Comparison of ENCODE assay signal across 17 cellular contexts in the genomic region with DNA sequence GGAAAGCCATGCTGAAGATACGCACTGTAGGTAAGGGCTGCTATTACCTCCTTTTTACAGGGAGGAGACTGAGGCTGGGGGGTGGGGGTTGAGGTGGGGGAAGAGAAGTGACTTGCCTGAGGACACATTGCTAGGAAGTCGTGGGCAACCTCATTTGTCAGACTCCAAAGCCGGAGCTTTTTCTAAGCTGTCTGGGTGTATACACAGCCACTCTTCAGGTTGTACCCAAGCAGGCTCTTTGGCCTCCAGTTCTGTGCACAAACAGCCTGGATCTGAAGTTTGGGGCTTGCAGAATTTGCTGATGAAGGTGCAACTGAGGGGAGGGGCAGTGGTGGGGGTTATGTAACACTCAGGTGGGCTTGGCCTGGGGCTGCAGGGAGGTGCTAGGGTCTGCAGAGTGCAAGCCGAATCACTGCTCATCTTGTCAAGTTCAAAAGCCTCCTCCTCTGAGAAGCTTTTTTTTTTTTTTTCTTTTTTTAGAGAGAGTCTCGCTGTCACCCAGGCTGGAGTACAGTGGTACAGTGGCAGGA. TPM values are rescaled to one million over a fixed set of nuclear protein-coding genes. Genes with fewer than 3 reads are reported as not detected.
DNase-seq lines count a peak whose midpoint lies in the region; ATAC-seq and TF ChIP-seq lines count a peak whose summit lies in the region.
"Had no signal": no experiment of that assay in that cellular context is flagged by ENCODE, and none has a peak within 500 bp of the region (broad histone marks: within the 10 kb centered on the region; RNA-seq: fewer than 3 reads in every experiment).

No MANE protein-coding gene starts in this region.

- peaks cover 4% of the 10 kb centered on the region for H3K4me1 Mint-ChIP-seq in activated CD4-positive, alpha-beta memory T cell treated with anti-CD3 and anti-CD28 coated beads, Interleukin-2, amount 10 ng/mL, durations not matched to agents 7 days and 5 days
- H3K4me1 Mint-ChIP-seq in activated CD4-positive, alpha-beta memory T cell treated with anti-CD3 and anti-CD28 coated beads for 36 hours (ENCODE audit: low read depth) = peaks cover 2% of the 10 kb centered on the region
- H3K4me1 Mint-ChIP-seq in endodermal cell = peaks cover 16% of the 10 kb centered on the region
- no peaks in the 10 kb centered on the region for H3K4me1 Mint-ChIP-seq in activated T-cell treated with anti-CD3 and anti-CD28 coated beads, Interleukin-2, amount 50 U/mL, for 72 hours (ENCODE audit: low read depth)

- H3K4me1 ChIP-seq in endodermal cell (ENCODE audit: control insufficient read depth, insufficient read depth, low read length) (peaks cover 4% of the 10 kb centered on the region), upper lobe of right lung (peaks cover 21% of the 10 kb centered on the region)

- peaks cover 27% of the 10 kb centered on the region for H3K27me3 Mint-ChIP-seq in activated CD4-positive, alpha-beta memory T cell treated with anti-CD3 and anti-CD28 coated beads, Interleukin-2, amount 10 ng/mL, durations not matched to agents 7 days and 5 days
- peaks cover 12% of the 10 kb centered on the region for H3K27me3 Mint-ChIP-seq in activated CD4-positive, alpha-beta memory T cell treated with anti-CD3 and anti-CD28 coated beads for 36 hours
- H3K27me3 Mint-ChIP-seq in endodermal cell (ENCODE audit: insufficient read depth) = peaks cover 16% of the 10 kb centered on the region
- H3K27me3 Mint-ChIP-seq in activated T-cell treated with anti-CD3 and anti-CD28 coated beads, Interleukin-2, amount 50 U/mL, for 72 hours (ENCODE audit: low read depth) = peaks cover 23% of the 10 kb centered on the region

- H3K27ac ChIP-seq in endodermal cell (ENCODE audit: low read depth, low read length) = no peak overlapping the region
- H3K27ac ChIP-seq in upper lobe of right lung = no peak overlapping the region
- no peak overlapping the region for H3K27ac ChIP-seq in brain microvascular endothelial cell
- H3K27ac ChIP-seq: 22Rv1, HL-60 had no signal

- H3K4me3 ChIP-seq in endodermal cell (ENCODE audit: low read length) = no peak overlapping the region
- no peak overlapping the region for H3K4me3 ChIP-seq in upper lobe of right lung
- no peak overlapping the region for H3K4me3 ChIP-seq in brain microvascular endothelial cell (ENCODE audit: low read depth, low read length)
- H3K4me3 ChIP-seq: A549 had no signal

- intact Hi-C loops in activated CD4-positive, alpha-beta memory T cell treated with anti-CD3 and anti-CD28 coated beads for 36 hours (cut with micrococcal nuclease) = no loop called here
- intact Hi-C loops in posterior vena cava (cut with DNase I) (loop anchor here in 1 of 2 donors (2.0 kb wide), 1 partner anchor 28 kb away; no protein-coding TSS in a partner anchor), upper lobe of right lung (cut with DNase I) (no loop called here)

- POLR2A ChIA-PET in activated CD4-positive, alpha-beta memory T cell treated with anti-CD3 and anti-CD28 coated beads, Interleukin-2, amount 10 ng/mL, durations not matched to agents 7 days and 5 days (lab: Charles Lee) = no interaction called here
- POLR2A ChIA-PET in activated CD4-positive, alpha-beta memory T cell treated with anti-CD3 and anti-CD28 coated beads for 36 hours (lab: Charles Lee) = no interaction called here

- ATAC-seq in upper lobe of right lung (no peak), HG02588 (IDR thresholded peaks at IDR 0.05; ENCODE audit: unreplicated experiment) (no peak)
- ATAC-seq in activated T-cell treated with anti-CD3 and anti-CD28 coated beads, Interleukin-2, amount 50 U/mL, for 72 hours (replicated peaks in 1 of 2) = no peak

- H3K27me3 ChIP-seq in endodermal cell (ENCODE audit: control insufficient read depth, insufficient read depth, low read length, poor library complexity, severe bottlenecking) (peaks cover 14% of the 10 kb centered on the region), upper lobe of right lung (no peaks in the 10 kb centered on the region), brain microvascular endothelial cell (replicated peaks) (no peaks in the 10 kb centered on the region)

- H3K36me3 ChIP-seq in endodermal cell (ENCODE audit: control insufficient read depth, insufficient read depth, low read length) (no peaks in the 10 kb centered on the region), upper lobe of right lung (no peaks in the 10 kb centered on the region), brain microvascular endothelial cell (replicated peaks) (no peaks in the 10 kb centered on the region)

- H3K9me3 ChIP-seq in endodermal cell (ENCODE audit: control insufficient read depth, low read length) (no peaks in the 10 kb centered on the region), upper lobe of right lung (no peaks in the 10 kb centered on the region)
- H3K9me3 ChIP-seq: A549 had no signal

- H3K4me3 Mint-ChIP-seq in activated CD4-positive, alpha-beta memory T cell treated with anti-CD3 and anti-CD28 coated beads, Interleukin-2, amount 10 ng/mL, durations not matched to agents 7 days and 5 days = no peak overlapping the region
- no peak overlapping the region for H3K4me3 Mint-ChIP-seq in activated CD4-positive, alpha-beta memory T cell treated with anti-CD3 and anti-CD28 coated beads for 36 hours
- no peak overlapping the region for H3K4me3 Mint-ChIP-seq in endodermal cell
- H3K4me3 Mint-ChIP-seq in activated T-cell treated with anti-CD3 and anti-CD28 coated beads, Interleukin-2, amount 50 U/mL, for 72 hours = no peak overlapping the region
- H3K4me3 Mint-ChIP-seq: CD8-positive, alpha-beta T cell; H9 had no signal

- CTCF ChIA-PET in activated CD4-positive, alpha-beta memory T cell treated with anti-CD3 and anti-CD28 coated beads, Interleukin-2, amount 10 ng/mL, durations not matched to agents 7 days and 5 days (lab: Charles Lee) = interaction anchor here (1.0 kb wide), 1 partner anchor 30 kb away, joined by 3 read pairs; no protein-coding TSS in a partner anchor
- CTCF ChIA-PET in activated CD4-positive, alpha-beta memory T cell treated with anti-CD3 and anti-CD28 coated beads for 36 hours (lab: Charles Lee) = interaction anchor here (0.6 to 1.6 kb wide), 10 partner anchors 9 to 410 kb away, joined by 3 to 5 read pairs (median 3); no protein-coding TSS in a partner anchor

- peak; percentile 9 for DNase-seq in activated CD4-positive, alpha-beta memory T cell treated with anti-CD3 and anti-CD28 coated beads, Interleukin-2, amount 10 ng/mL, durations not matched to agents 7 days and 5 days
- DNase-seq in activated CD4-positive, alpha-beta memory T cell treated with anti-CD3 and anti-CD28 coated beads for 36 hours = no peak
- DNase-seq in endodermal cell = peak; percentile 34
- DNase-seq in posterior vena cava (ENCODE audit: low spot score) = peak; percentile 52
- DNase-seq in upper lobe of right lung = peak; percentile 43
- no peak for DNase-seq in activated T-cell treated with anti-CD3 and anti-CD28 coated beads, Interleukin-2, amount 50 U/mL, for 72 hours
- DNase-seq in brain microvascular endothelial cell = no peak
- DNase-seq: GF-D8 had no signal

- in situ Hi-C loops in brain microvascular endothelial cell (cut with HindIII; ENCODE audit: low pct_ligation_motif_present, low sequenced_read_pairs) = no loop called here

- H3K36me3 Mint-ChIP-seq in activated CD4-positive, alpha-beta memory T cell treated with anti-CD3 and anti-CD28 coated beads, Interleukin-2, amount 10 ng/mL, durations not matched to agents 7 days and 5 days (ENCODE audit: low read depth) = no peaks in the 10 kb centered on the region
- no peaks in the 10 kb centered on the region for H3K36me3 Mint-ChIP-seq in activated CD4-positive, alpha-beta memory T cell treated with anti-CD3 and anti-CD28 coated beads for 36 hours
- no peaks in the 10 kb centered on the region for H3K36me3 Mint-ChIP-seq in endodermal cell (ENCODE audit: low read depth)
- H3K36me3 Mint-ChIP-seq in activated T-cell treated with anti-CD3 and anti-CD28 coated beads, Interleukin-2, amount 50 U/mL, for 72 hours (ENCODE audit: insufficient read depth in 2 of 2) = no peaks in the 10 kb centered on the region
- H3K36me3 Mint-ChIP-seq: CD8-positive, alpha-beta T cell had no signal

- 88 to 91% methylated on average over 4 to 5 of the region's 5 CpGs for WGBS in endodermal cell (ENCODE audit: insufficient coverage in 1 of 2, insufficient read length in 1 of 2), 2 experiments

- TF ChIP-seq CTCF in endodermal cell (conservative IDR thresholded peaks at IDR 0.05) = no peak
- no peak for TF ChIP-seq CTCF in upper lobe of right lung (IDR thresholded peaks at IDR 0.05)
- TF ChIP-seq CTCF in brain microvascular endothelial cell (IDR thresholded peaks at IDR 0.05; ENCODE audit: low read depth, low read length, missing control alignments) = no peak

- H3K27ac Mint-ChIP-seq in activated CD4-positive, alpha-beta memory T cell treated with anti-CD3 and anti-CD28 coated beads, Interleukin-2, amount 10 ng/mL, durations not matched to agents 7 days and 5 days = no peak overlapping the region
- H3K27ac Mint-ChIP-seq in activated CD4-positive, alpha-beta memory T cell treated with anti-CD3 and anti-CD28 coated beads for 36 hours = no peak overlapping the region
- no peak overlapping the region for H3K27ac Mint-ChIP-seq in endodermal cell
- H3K27ac Mint-ChIP-seq in activated T-cell treated with anti-CD3 and anti-CD28 coated beads, Interleukin-2, amount 50 U/mL, for 72 hours = no peak overlapping the region
- H3K27ac Mint-ChIP-seq: CD8-positive, alpha-beta T cell; H9 had no signal

- H3K9ac ChIP-seq in endodermal cell (ENCODE audit: extremely low read depth, low read length, poor library complexity, severe bottlenecking) = no peak overlapping the region

- no peaks in the 10 kb centered on the region for H3K9me3 Mint-ChIP-seq in activated CD4-positive, alpha-beta memory T cell treated with anti-CD3 and anti-CD28 coated beads, Interleukin-2, amount 10 ng/mL, durations not matched to agents 7 days and 5 days
- H3K9me3 Mint-ChIP-seq in activated CD4-positive, alpha-beta memory T cell treated with anti-CD3 and anti-CD28 coated beads for 36 hours = no peaks in the 10 kb centered on the region
- H3K9me3 Mint-ChIP-seq in endodermal cell = no peaks in the 10 kb centered on the region
- H3K9me3 Mint-ChIP-seq in activated T-cell treated with anti-CD3 and anti-CD28 coated beads, Interleukin-2, amount 50 U/mL, for 72 hours = no peaks in the 10 kb centered on the region
- H3K9me3 Mint-ChIP-seq: CD8-positive, alpha-beta T cell; H9 had no signal

RNA-seq across cellular contexts. Expression of gene TINAGL1, which starts 16.9 kb away (rescaled TPM):
- not detected for total RNA-seq in activated CD4-positive, alpha-beta memory T cell treated with anti-CD3 and anti-CD28 coated beads, Interleukin-2, amount 10 ng/mL, durations not matched to agents 7 days and 5 days
- total RNA-seq in activated CD4-positive, alpha-beta memory T cell treated with anti-CD3 and anti-CD28 coated beads for 36 hours = not detected
- total RNA-seq in endodermal cell (1 to 10 TPM; 3.0 to 3.4 TPM), posterior vena cava (100 to 1,000 TPM; 110 to 123 TPM), upper lobe of right lung (154 TPM)
- polyA plus RNA-seq in endodermal cell (2013, experiment 1 of 2) = 1.0 TPM
- 0.70 TPM for polyA plus RNA-seq in endodermal cell (2013, experiment 2 of 2)
- total RNA-seq in activated T-cell treated with anti-CD3 and anti-CD28 coated beads, Interleukin-2, amount 50 U/mL, for 72 hours = not detected
- total RNA-seq: CD8-positive, alpha-beta T cell had no signal

RNA-seq across cellular contexts. Expression of gene HCRTR1, which starts 24.3 kb away (rescaled TPM):
- not detected for total RNA-seq in activated CD4-positive, alpha-beta memory T cell treated with anti-CD3 and anti-CD28 coated beads, Interleukin-2, amount 10 ng/mL, durations not matched to agents 7 days and 5 days
- not detected for total RNA-seq in activated CD4-positive, alpha-beta memory T cell treated with anti-CD3 and anti-CD28 coated beads for 36 hours
- not detected for total RNA-seq in endodermal cell
- 0.28 TPM for polyA plus RNA-seq in endodermal cell (2013, experiment 1 of 2)
- polyA plus RNA-seq in endodermal cell (2013, experiment 2 of 2) = not detected
- not detected for total RNA-seq in posterior vena cava
- not detected for total RNA-seq in upper lobe of right lung
- not detected for total RNA-seq in activated T-cell treated with anti-CD3 and anti-CD28 coated beads, Interleukin-2, amount 50 U/mL, for 72 hours
- total RNA-seq: Calu3; CD8-positive, alpha-beta T cell; H9; HT1080 had no signal
- polyA plus RNA-seq: A549, BJ had no signal

RNA-seq across cellular contexts. Expression of gene PEF1, which starts 51.5 kb away (rescaled TPM):
- 10 to 100 TPM; 50.4 to 50.5 TPM for total RNA-seq in activated CD4-positive, alpha-beta memory T cell treated with anti-CD3 and anti-CD28 coated beads, Interleukin-2, amount 10 ng/mL, durations not matched to agents 7 days and 5 days
- 10 to 100 TPM; 55.3 to 56.4 TPM for total RNA-seq in activated CD4-positive, alpha-beta memory T cell treated with anti-CD3 and anti-CD28 coated beads for 36 hours
- total RNA-seq in endodermal cell (10 to 100 TPM; 51.4 to 59.1 TPM), posterior vena cava (10 to 100 TPM; 55.5 to 62.8 TPM), upper lobe of right lung (69.9 TPM)
- polyA plus RNA-seq in endodermal cell (2013, experiment 1 of 2) = 60.4 TPM
- polyA plus RNA-seq in endodermal cell (2013, experiment 2 of 2) = 61.7 TPM
- 10 to 100 TPM; 55.1 to 63.1 TPM for total RNA-seq in activated T-cell treated with anti-CD3 and anti-CD28 coated beads, Interleukin-2, amount 50 U/mL, for 72 hours

Comparison
In these comparisons a context has a peak if more than half of its experiments do, and no peak if none do; other contexts are left out.
1. DNase-seq: peak in activated CD4-positive, alpha-beta memory T cell treated with anti-CD3 and anti-CD28 coated beads, Interleukin-2, amount 10 ng/mL, durations not matched to agents 7 days and 5 days (single experiment), endodermal cell (single experiment), posterior vena cava (single experiment) and upper lobe of right lung (single experiment); none in activated CD4-positive, alpha-beta memory T cell treated with anti-CD3 and anti-CD28 coated beads for 36 hours (single experiment), activated T-cell treated with anti-CD3 and anti-CD28 coated beads, Interleukin-2, amount 50 U/mL, for 72 hours (0 of 2) and brain microvascular endothelial cell (single experiment).
2. RNA of gene TINAGL1, which starts 16.9 kb away (total RNA-seq): 154 TPM in upper lobe of right lung (single experiment) and 110 to 123 TPM in posterior vena cava; 3.0 to 3.4 TPM in endodermal cell, not detected in activated CD4-positive, alpha-beta memory T cell treated with anti-CD3 and anti-CD28 coated beads, Interleukin-2, amount 10 ng/mL, durations not matched to agents 7 days and 5 days, not detected in activated CD4-positive, alpha-beta memory T cell treated with anti-CD3 and anti-CD28 coated beads for 36 hours and not detected in activated T-cell treated with anti-CD3 and anti-CD28 coated beads, Interleukin-2, amount 50 U/mL, for 72 hours; every median in the first group is over 10 times any median in the second.